In genomic region chr16:85162478-85163277, GRCh38 we compare ENCODE assay signal across 11 cellular contexts. TPM values are rescaled to one million over a fixed set of nuclear protein-coding genes. Genes with fewer than 3 reads are reported as not detected.
A peak's percentile ranks its signal among the peaks of the same experiment; 100 is the strongest.
DNase-seq lines count a peak whose midpoint lies in the region; ATAC-seq and TF ChIP-seq lines count a peak whose summit lies in the region.
"Had no signal": no experiment of that assay in that cellular context is flagged by ENCODE, and none has a peak within 500 bp of the region (broad histone marks: within the 10 kb centered on the region; RNA-seq: fewer than 3 reads in every experiment).

No MANE protein-coding gene starts in this region.

- 96% methylated on average over 36 of the region's 36 CpGs for WGBS in thymus

- no peaks in the 10 kb centered on the region for H3F3A ChIP-seq in MM.1S (ENCODE audit: insufficient read depth, low read length)

- H3K4me1 Mint-ChIP-seq in HFFc6 (ENCODE audit: low read depth), result peaks cover 46% of the 10 kb centered on the region
- peaks cover 83% of the 10 kb centered on the region for H3K4me1 Mint-ChIP-seq in brain
- peaks cover 6% of the 10 kb centered on the region for H3K4me1 Mint-ChIP-seq in activated CD4-positive, alpha-beta T cell treated with anti-CD3 and anti-CD28 coated beads for 36 hours

- H3K79me2 ChIP-seq in MM.1S (ENCODE audit: low read length), result no peaks in the 10 kb centered on the region

- H3K27ac ChIP-seq in thymus (ENCODE audit: low read depth) (peak overlapping the region; percentile 0), MM.1S (ENCODE audit: low read length) (no peak overlapping the region)

- H3K27ac Mint-ChIP-seq in HFFc6 (peak overlapping the region; percentile 90), brain (peak overlapping the region in 3 of 5 experiments; percentile 80 to 90 (median 90))
- H3K27ac Mint-ChIP-seq in activated CD4-positive, alpha-beta T cell treated with anti-CD3 and anti-CD28 coated beads for 36 hours, result no peak overlapping the region
- H3K27ac Mint-ChIP-seq: activated CD8-positive, alpha-beta T cell treated with anti-CD3 and anti-CD28 coated beads, Interleukin-2, amount 10 ng/mL, durations not matched to agents 7 days and 5 days; naive B cell had no signal

- intact Hi-C loops in activated CD4-positive, alpha-beta T cell treated with anti-CD3 and anti-CD28 coated beads for 36 hours (cut with DNase I, micrococcal nuclease), result no loop called here

- ATAC-seq in GM18907 (IDR thresholded peaks at IDR 0.05; ENCODE audit: unreplicated experiment), result no peak
- no peak for ATAC-seq in activated CD4-positive, alpha-beta T cell treated with anti-CD3 and anti-CD28 coated beads for 36 hours
- ATAC-seq: activated CD8-positive, alpha-beta T cell treated with anti-CD3 and anti-CD28 coated beads, Interleukin-2, amount 10 ng/mL, durations not matched to agents 7 days and 5 days had no signal

- no peaks in the 10 kb centered on the region for H3K9me3 Mint-ChIP-seq in HFFc6
- H3K9me3 Mint-ChIP-seq in brain, result peaks cover 0 to 2% (median 0%) of the 10 kb centered on the region in 5 experiments
- no peaks in the 10 kb centered on the region for H3K9me3 Mint-ChIP-seq in activated CD4-positive, alpha-beta T cell treated with anti-CD3 and anti-CD28 coated beads for 36 hours (ENCODE audit: low read depth)
- H3K9me3 Mint-ChIP-seq: naive B cell had no signal

- H3K4me2 ChIP-seq in MM.1S (ENCODE audit: low read depth, low read length), result no peak overlapping the region

- CTCF ChIA-PET in activated CD4-positive, alpha-beta T cell treated with anti-CD3 and anti-CD28 coated beads for 36 hours (lab: Charles Lee), result no interaction called here

- H3K4me1 ChIP-seq in thymus (ENCODE audit: control insufficient read depth, insufficient read depth, low read length) (peaks cover 8% of the 10 kb centered on the region), MM.1S (ENCODE audit: low read length) (no peaks in the 10 kb centered on the region)

- no peak overlapping the region for H2AFZ ChIP-seq in MM.1S (ENCODE audit: low read length)

- TF ChIP-seq CTCF in HFFc6 (IDR thresholded peaks at IDR 0.05) (no peak), brain (conservative IDR thresholded peaks at IDR 0.05) (no peak), MM.1S (IDR thresholded peaks at IDR 0.05; ENCODE audit: low read length) (no peak)

- H3K4me3 Mint-ChIP-seq in HFFc6 (peak overlapping the region; percentile 82), brain (peak overlapping the region in 3 of 5 experiments; percentile 37 to 65 (median 44))
- H3K4me3 Mint-ChIP-seq in activated CD4-positive, alpha-beta T cell treated with anti-CD3 and anti-CD28 coated beads for 36 hours, result no peak overlapping the region
- H3K4me3 Mint-ChIP-seq: activated CD8-positive, alpha-beta T cell treated with anti-CD3 and anti-CD28 coated beads, Interleukin-2, amount 10 ng/mL, durations not matched to agents 7 days and 5 days; naive B cell had no signal

- no peak overlapping the region for H3K9ac ChIP-seq in MM.1S (ENCODE audit: low read length)

- peaks cover 8% of the 10 kb centered on the region for H3K27me3 ChIP-seq in thymus (ENCODE audit: control insufficient read depth, insufficient read depth)
- peaks cover 74% of the 10 kb centered on the region for H3K27me3 ChIP-seq in MM.1S (replicated peaks; ENCODE audit: insufficient read depth, low read length)

- H4K20me1 ChIP-seq in MM.1S (ENCODE audit: insufficient read depth, low read length), result no peaks in the 10 kb centered on the region

- H3K9me3 ChIP-seq in thymus (ENCODE audit: control insufficient read depth) (no peaks in the 10 kb centered on the region), MM.1S (replicated peaks; ENCODE audit: insufficient read depth, low read length) (no peaks in the 10 kb centered on the region)

- H3K9me2 ChIP-seq in MM.1S (replicated peaks; ENCODE audit: insufficient read depth, low read length), result no peaks in the 10 kb centered on the region

- H3K36me3 ChIP-seq in thymus (ENCODE audit: control insufficient read depth, insufficient read depth) (no peaks in the 10 kb centered on the region), MM.1S (replicated peaks; ENCODE audit: insufficient read depth, low read length) (no peaks in the 10 kb centered on the region)

- peak; percentile 77 for DNase-seq in HFFc6
- DNase-seq in kidney tubule cell (ENCODE audit: low spot score), result peak; percentile 68
- no peak for DNase-seq in MM.1S
- no peak for DNase-seq in NAMALWA (ENCODE audit: low spot score)
- no peak for DNase-seq in activated CD4-positive, alpha-beta T cell treated with anti-CD3 and anti-CD28 coated beads for 36 hours
- DNase-seq: activated CD8-positive, alpha-beta T cell treated with anti-CD3 and anti-CD28 coated beads, Interleukin-2, amount 10 ng/mL, durations not matched to agents 7 days and 5 days; naive B cell; NK-92 treated with Interleukin-12 subunit alpha and Interleukin-12 subunit beta, amount 100 ng/mL, for 24 hours had no signal

- H3K4me3 ChIP-seq in thymus (ENCODE audit: low read length) (no peak overlapping the region), MM.1S (ENCODE audit: low read length) (no peak overlapping the region)

- H3K36me3 Mint-ChIP-seq in HFFc6 (ENCODE audit: low read depth) (no peaks in the 10 kb centered on the region), brain (no peaks in the 10 kb centered on the region)
- H3K36me3 Mint-ChIP-seq in activated CD4-positive, alpha-beta T cell treated with anti-CD3 and anti-CD28 coated beads for 36 hours (ENCODE audit: low read depth), result no peaks in the 10 kb centered on the region
- H3K36me3 Mint-ChIP-seq: naive B cell had no signal

- POLR2A ChIA-PET in activated CD4-positive, alpha-beta T cell treated with anti-CD3 and anti-CD28 coated beads for 36 hours (lab: Charles Lee), result no interaction called here

- H3K27me3 Mint-ChIP-seq in HFFc6 (ENCODE audit: insufficient read depth) (peaks cover 13% of the 10 kb centered on the region), brain (no peaks in the 10 kb centered on the region)
- H3K27me3 Mint-ChIP-seq in activated CD4-positive, alpha-beta T cell treated with anti-CD3 and anti-CD28 coated beads for 36 hours, result peaks cover 5% of the 10 kb centered on the region

RNA-seq across cellular contexts. Expression of gene CIBAR2, which starts 50.4 kb away (rescaled TPM):
- total RNA-seq in HFFc6 (2021; fragmentation: NEBNext Ultra II Directional; extraction: Animal tissue kit (Norgen Biotek cat#: 25700)), result not detected
- polyA plus RNA-seq in brain (ENCODE audit: insufficient read depth, low read depth, low replicate concordance), result 2.4 TPM
- polyA plus RNA-seq in thymus, result 0.46 TPM
- total RNA-seq in activated CD4-positive, alpha-beta T cell treated with anti-CD3 and anti-CD28 coated beads for 36 hours, result not detected
- total RNA-seq: activated CD8-positive, alpha-beta T cell treated with anti-CD3 and anti-CD28 coated beads, Interleukin-2, amount 10 ng/mL, durations not matched to agents 7 days and 5 days had no signal

Comparison
In these comparisons a context has a peak if more than half of its experiments do, and no peak if none do; other contexts are left out.
1. DNase-seq: peak in HFFc6 (single experiment) and kidney tubule cell (single experiment); none in MM.1S (single experiment), NAMALWA (single experiment) and activated CD4-positive, alpha-beta T cell treated with anti-CD3 and anti-CD28 coated beads for 36 hours (single experiment).